8 cellular contexts compared by ENCODE assay signal in genomic region chr3:138188013-138188352, GRCh38.
A peak's percentile ranks its signal among the peaks of the same experiment; 100 is the strongest.
DNase-seq lines count a peak whose midpoint lies in the region; ATAC-seq and FAIRE-seq lines count a peak whose summit lies in the region.

No MANE protein-coding gene starts in this region.

- peaks cover 7% of the 10 kb centered on the region for H3K36me3 Mint-ChIP-seq in activated naive CD4-positive, alpha-beta T cell treated with anti-CD3 and anti-CD28 coated beads, Interleukin-2, amount 50 U/mL, for 24 hours

- peak overlapping the region; percentile 92 for H3K27ac ChIP-seq in duodenal mucosa (ENCODE audit: low read depth, low read length)
- peak overlapping the region; percentile 95 to 97 for H3K27ac ChIP-seq in mucosa of rectum (ENCODE audit: low read depth in 2 of 2, low read length in 2 of 2)

- H3K9me3 ChIP-seq in duodenal mucosa (ENCODE audit: control insufficient read depth in 1 of 2, low read length in 2 of 2) (no peaks in the 10 kb centered on the region), mucosa of rectum (ENCODE audit: control insufficient read depth in 2 of 2, low read length in 2 of 2) (no peaks in the 10 kb centered on the region)

- peak overlapping the region; percentile 80 to 90 for H3K9ac ChIP-seq in duodenal mucosa (ENCODE audit: low read depth in 1 of 2, low read length in 2 of 2)
- peak overlapping the region; percentile 94 to 97 for H3K9ac ChIP-seq in mucosa of rectum (ENCODE audit: low read depth in 1 of 2, low read length in 2 of 2)

- H3K4me3 ChIP-seq in duodenal mucosa (ENCODE audit: low read depth in 1 of 2, low read length in 2 of 2): peak overlapping the region; percentile 92 to 97
- H3K4me3 ChIP-seq in mucosa of rectum (ENCODE audit: low read length in 2 of 2): peak overlapping the region; percentile 97 to 98

- peaks cover 2 to 7% of the 10 kb centered on the region in 2 donors for H3K27me3 ChIP-seq in duodenal mucosa (ENCODE audit: control insufficient read depth in 1 of 2, insufficient read depth in 2 of 2, low read length in 2 of 2)
- peaks cover 0 to 2% of the 10 kb centered on the region in 2 donors for H3K27me3 ChIP-seq in mucosa of rectum (ENCODE audit: control insufficient read depth in 2 of 2, insufficient read depth in 2 of 2, low read length in 2 of 2)

- peaks cover 14 to 20% of the 10 kb centered on the region in 2 donors for H3K4me1 ChIP-seq in duodenal mucosa (ENCODE audit: control insufficient read depth in 1 of 2, insufficient read depth in 2 of 2, low read length in 2 of 2)
- peaks cover 6 to 15% of the 10 kb centered on the region in 2 donors for H3K4me1 ChIP-seq in mucosa of rectum (ENCODE audit: control insufficient read depth in 2 of 2, insufficient read depth in 2 of 2, low read length in 2 of 2)

- ATAC-seq in HG03095 (IDR thresholded peaks at IDR 0.05; ENCODE audit: unreplicated experiment): no peak

- H3K4me1 Mint-ChIP-seq in activated naive CD4-positive, alpha-beta T cell treated with anti-CD3 and anti-CD28 coated beads, Interleukin-2, amount 50 U/mL, for 24 hours: peaks cover 45% of the 10 kb centered on the region

- no peak for DNase-seq in activated naive CD4-positive, alpha-beta T cell treated with anti-CD3 and anti-CD28 coated beads, Interleukin-2, amount 50 U/mL, for 16 hours
- DNase-seq in RCC 7860 (ENCODE audit: low spot score) (peak; percentile 38), GM19240 (ENCODE audit: insufficient read length, low spot score) (no peak), retina (no peak)

- no peaks in the 10 kb centered on the region for H3K9me3 Mint-ChIP-seq in activated naive CD4-positive, alpha-beta T cell treated with anti-CD3 and anti-CD28 coated beads, Interleukin-2, amount 50 U/mL, for 24 hours

- no peak for FAIRE-seq in RCC 7860 (lab: Jason Lieb, UNC)

- H3K36me3 ChIP-seq in duodenal mucosa (ENCODE audit: control insufficient read depth in 1 of 2, insufficient read depth in 2 of 2, low read length in 2 of 2): peaks cover 0 to 3% of the 10 kb centered on the region in 2 donors
- no peaks in the 10 kb centered on the region for H3K36me3 ChIP-seq in mucosa of rectum (ENCODE audit: control insufficient read depth in 2 of 2, insufficient read depth in 2 of 2, low read length in 2 of 2)

- no peaks in the 10 kb centered on the region for H3K27me3 Mint-ChIP-seq in activated naive CD4-positive, alpha-beta T cell treated with anti-CD3 and anti-CD28 coated beads, Interleukin-2, amount 50 U/mL, for 24 hours

- peak overlapping the region; percentile 73 for H3K27ac Mint-ChIP-seq in activated naive CD4-positive, alpha-beta T cell treated with anti-CD3 and anti-CD28 coated beads, Interleukin-2, amount 50 U/mL, for 24 hours

- peak overlapping the region; percentile 97 for H3K4me3 Mint-ChIP-seq in activated naive CD4-positive, alpha-beta T cell treated with anti-CD3 and anti-CD28 coated beads, Interleukin-2, amount 50 U/mL, for 24 hours
